8 cellular contexts compared by ENCODE assay signal in the genomic region with DNA sequence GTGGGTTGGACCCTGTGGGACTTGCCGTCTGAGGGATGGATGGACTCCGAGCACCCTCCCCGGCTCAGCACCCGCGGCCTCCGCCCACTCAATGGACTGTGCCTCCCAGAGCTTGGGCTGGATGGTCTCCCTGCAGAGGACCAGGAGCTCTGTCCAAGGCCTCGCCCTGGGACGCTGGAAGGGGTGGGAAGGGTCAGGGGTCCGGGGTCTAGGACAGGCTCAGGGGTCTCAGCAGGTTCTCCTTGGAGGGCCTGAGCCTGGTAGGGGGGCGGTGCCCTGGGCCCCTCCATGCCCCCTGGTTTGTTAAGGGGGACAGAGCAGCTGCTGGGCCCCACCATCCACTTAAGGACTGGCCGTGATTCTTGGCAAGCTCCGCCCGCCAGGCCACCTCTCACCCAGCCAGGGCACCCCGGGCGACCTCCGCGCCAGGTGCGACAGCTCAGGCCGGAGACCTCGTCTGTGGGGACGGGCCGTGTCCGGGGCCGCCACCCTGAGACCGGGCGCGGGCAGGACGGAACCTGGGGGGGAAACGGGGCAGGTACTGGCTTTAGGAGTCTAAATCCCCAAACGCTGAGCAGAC. TPM values are rescaled to one million over a fixed set of nuclear protein-coding genes. Genes with fewer than 3 reads are reported as not detected.
DNase-seq lines count a peak whose midpoint lies in the region; ATAC-seq, FAIRE-seq and TF ChIP-seq lines count a peak whose summit lies in the region.

No MANE protein-coding gene starts in this region.

- peak overlapping the region; percentile 28 for H3K27ac ChIP-seq in HUES48 (ENCODE audit: low read depth, low read length)
- H3K27ac ChIP-seq in small intestine (ENCODE audit: low read depth in 1 of 2, low read length in 1 of 2) = peak overlapping the region in 1 of 2 donors; percentile 75

- ATAC-seq in GM21381 (IDR thresholded peaks at IDR 0.05; ENCODE audit: unreplicated experiment) = peak; percentile 11
- peak; percentile 12 for ATAC-seq in activated naive CD8-positive, alpha-beta T cell treated with anti-CD3 and anti-CD28 coated beads, Interleukin-2, amount 10 ng/mL, durations not matched to agents 7 days and 5 days (ENCODE audit: low read depth)

- peak overlapping the region; percentile 81 for H3K9ac ChIP-seq in HUES48 (ENCODE audit: low read depth, low read length)

- TF ChIP-seq CTCF in Calu3 (IDR thresholded peaks at IDR 0.05; ENCODE audit: unreplicated experiment) = no peak

- CTCF ChIA-PET in Calu3 (lab: Charles Lee) = interaction anchor here (1.2 to 1.4 kb wide), 2 partner anchors 21 to 26 kb away, joined by 3 to 7 read pairs; no protein-coding TSS in a partner anchor

- H3K4me3 Mint-ChIP-seq in Calu3 (ENCODE audit: low read depth, unreplicated experiment) = peak overlapping the region; percentile 83
- H3K4me3 Mint-ChIP-seq in activated naive CD8-positive, alpha-beta T cell treated with anti-CD3 and anti-CD28 coated beads, Interleukin-2, amount 10 ng/mL, durations not matched to agents 7 days and 5 days = peak overlapping the region; percentile 81

- H3K36me3 Mint-ChIP-seq in Calu3 (ENCODE audit: insufficient read depth, unreplicated experiment) = peaks cover 53% of the 10 kb centered on the region
- peaks cover 2% of the 10 kb centered on the region for H3K36me3 Mint-ChIP-seq in activated naive CD8-positive, alpha-beta T cell treated with anti-CD3 and anti-CD28 coated beads, Interleukin-2, amount 10 ng/mL, durations not matched to agents 7 days and 5 days

- peaks cover 4% of the 10 kb centered on the region; the same call in 1 of the 2 replicates for H3K4me1 ChIP-seq in HUES48 (ENCODE audit: control insufficient read depth, insufficient read depth, low read length)
- peaks cover 0 to 3% of the 10 kb centered on the region in 2 donors for H3K4me1 ChIP-seq in small intestine (ENCODE audit: control insufficient read depth in 2 of 2, insufficient read depth in 1 of 2, low read depth in 1 of 2, low read length in 1 of 2)

- WGBS in small intestine, 3 donors = 3 to 9% (median 7%) methylated on average over 28 to 30 of the region's 30 CpGs

- H3K9me3 ChIP-seq in HUES48 (ENCODE audit: control insufficient read depth, insufficient read depth, low read length) = no peaks in the 10 kb centered on the region
- H3K9me3 ChIP-seq in small intestine (ENCODE audit: control insufficient read depth, low read depth) = no peaks in the 10 kb centered on the region

- H3K27me3 ChIP-seq in HUES48 (ENCODE audit: control insufficient read depth, insufficient read depth, low read length) = peaks cover 34% of the 10 kb centered on the region
- H3K27me3 ChIP-seq in small intestine (ENCODE audit: control insufficient read depth in 2 of 2, insufficient read depth in 2 of 2, low read length in 2 of 2) = peaks cover 0 to 7% of the 10 kb centered on the region in 2 donors

- intact Hi-C loops in Calu3 (cut with micrococcal nuclease; ENCODE audit: unreplicated experiment) = no loop called here

- TSS peak; percentile 70 for BruUV-seq in Calu3 (replicated peaks; lab: Mats Ljungman, UMichigan)

- peaks cover 38% of the 10 kb centered on the region for H3K27me3 Mint-ChIP-seq in Calu3 (ENCODE audit: unreplicated experiment)
- peaks cover 6% of the 10 kb centered on the region for H3K27me3 Mint-ChIP-seq in activated naive CD8-positive, alpha-beta T cell treated with anti-CD3 and anti-CD28 coated beads, Interleukin-2, amount 10 ng/mL, durations not matched to agents 7 days and 5 days

- peak overlapping the region; percentile 76 for H3K4me3 ChIP-seq in HUES48 (ENCODE audit: low read depth, low read length)
- H3K4me3 ChIP-seq in iPS-11a (ENCODE audit: low read depth, low read length) = peak overlapping the region; percentile 38
- peak overlapping the region; percentile 65 to 71 for H3K4me3 ChIP-seq in small intestine (ENCODE audit: low read depth in 1 of 2, low read length in 2 of 2)

- H3K9me3 Mint-ChIP-seq in Calu3 (ENCODE audit: low read depth, unreplicated experiment) = no peaks in the 10 kb centered on the region
- no peaks in the 10 kb centered on the region for H3K9me3 Mint-ChIP-seq in activated naive CD8-positive, alpha-beta T cell treated with anti-CD3 and anti-CD28 coated beads, Interleukin-2, amount 10 ng/mL, durations not matched to agents 7 days and 5 days

- H3K27ac Mint-ChIP-seq in Calu3 (ENCODE audit: unreplicated experiment) = peak overlapping the region; percentile 64
- peak overlapping the region; percentile 78 for H3K27ac Mint-ChIP-seq in activated naive CD8-positive, alpha-beta T cell treated with anti-CD3 and anti-CD28 coated beads, Interleukin-2, amount 10 ng/mL, durations not matched to agents 7 days and 5 days

- H3K36me3 ChIP-seq in HUES48 (ENCODE audit: control insufficient read depth, insufficient read depth, low read length) (peaks cover 3% of the 10 kb centered on the region; the same call in 1 of the 2 replicates), small intestine (ENCODE audit: control insufficient read depth in 2 of 2, insufficient read depth in 2 of 2, low read length in 2 of 2) (peaks cover 2% of the 10 kb centered on the region in 2 donors)

- POLR2A ChIA-PET in activated naive CD8-positive, alpha-beta T cell treated with anti-CD3 and anti-CD28 coated beads, Interleukin-2, amount 10 ng/mL, durations not matched to agents 7 days and 5 days (lab: Charles Lee) = interaction anchor here (0.6 to 2.3 kb wide), 9 partner anchors 8 to 421 kb away, joined by 3 to 10 read pairs (median 3); a partner anchor contains a TSS

- DNase-seq in Calu3 (no peak), small intestine (peak; percentile 24), OCI-M2 (lab: John Stamatoyannopoulos, UW; ENCODE audit: unreplicated experiment) (no peak), NCI-H226 (no peak)
- DNase-seq in activated naive CD8-positive, alpha-beta T cell treated with anti-CD3 and anti-CD28 coated beads, Interleukin-2, amount 10 ng/mL, durations not matched to agents 7 days and 5 days = no peak

- no peak for FAIRE-seq in small intestine (lab: Jason Lieb, UNC)

- no peaks in the 10 kb centered on the region for H3K4me1 Mint-ChIP-seq in Calu3 (ENCODE audit: low read depth, unreplicated experiment)
- H3K4me1 Mint-ChIP-seq in activated naive CD8-positive, alpha-beta T cell treated with anti-CD3 and anti-CD28 coated beads, Interleukin-2, amount 10 ng/mL, durations not matched to agents 7 days and 5 days = peaks cover 10% of the 10 kb centered on the region

RNA-seq across cellular contexts. Expression of a gene that starts 29.2 kb away (rescaled TPM):
- total RNA-seq in Calu3 (2022) = 63.8 and 69.4 TPM in 2 replicates
- 10 to 100 TPM; 72.4 to 77.5 TPM for total RNA-seq in activated naive CD8-positive, alpha-beta T cell treated with anti-CD3 and anti-CD28 coated beads, Interleukin-2, amount 10 ng/mL, durations not matched to agents 7 days and 5 days
- 10 to 100 TPM; 47.2 to 85.7 (median 70.5) TPM for polyA plus RNA-seq in small intestine

RNA-seq across cellular contexts. Expression of a gene that starts 52.1 kb away (rescaled TPM):
- 1.1 and 2.0 TPM in 2 replicates for total RNA-seq in Calu3 (2022)
- total RNA-seq in activated naive CD8-positive, alpha-beta T cell treated with anti-CD3 and anti-CD28 coated beads, Interleukin-2, amount 10 ng/mL, durations not matched to agents 7 days and 5 days = 1 to 10 TPM; 2.0 to 2.3 TPM
- 10 to 100 TPM; 24.1 to 51.7 (median 48.9) TPM for polyA plus RNA-seq in small intestine
